In the genomic region with DNA sequence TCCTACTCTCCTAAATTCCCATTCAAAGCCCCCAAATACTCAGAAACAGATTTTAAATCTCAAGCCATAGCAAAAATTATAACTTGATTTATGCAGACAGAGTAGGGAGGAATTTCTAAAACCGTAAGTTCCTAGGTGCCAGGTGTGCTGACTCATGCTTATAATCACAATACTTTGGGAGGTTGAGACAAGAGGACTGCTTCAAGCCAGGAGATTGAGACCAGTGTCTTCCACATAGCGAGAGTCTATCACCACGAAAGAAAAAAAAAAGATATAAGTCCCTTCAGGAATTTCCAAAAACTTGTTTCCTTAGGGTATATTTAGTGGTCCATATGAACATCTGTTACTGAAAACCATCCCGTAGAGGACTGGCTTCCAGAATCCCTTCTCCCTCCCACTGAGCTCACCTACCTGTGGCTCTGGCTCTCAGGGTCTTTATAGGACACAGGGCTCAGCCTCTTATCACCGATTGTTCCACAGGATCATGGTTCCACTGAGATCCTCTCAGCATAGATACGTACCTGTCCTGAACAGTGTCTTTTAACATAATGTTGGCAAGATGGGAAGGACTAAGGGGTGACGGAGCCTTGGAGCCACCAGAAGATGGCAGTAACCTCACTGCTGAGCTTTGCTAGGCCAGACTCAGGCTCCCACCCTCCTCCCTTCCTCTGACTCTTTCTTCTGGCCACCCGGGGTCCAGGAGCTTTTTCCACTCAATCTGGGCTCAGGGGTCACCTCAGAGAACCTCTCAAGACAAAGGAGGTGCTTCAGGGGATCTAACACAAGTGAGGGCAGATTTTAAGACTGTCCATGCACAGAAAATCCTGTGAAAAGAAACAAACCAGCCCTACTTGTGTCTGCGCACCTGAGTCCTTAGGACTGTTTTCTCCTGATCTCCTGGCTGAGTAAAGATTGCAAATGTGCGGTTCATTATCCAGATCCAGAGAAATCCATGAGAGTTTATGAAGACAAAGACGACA, we compare ENCODE assay signal across 11 cellular contexts.
DNase-seq lines count a peak whose midpoint lies in the region; ATAC-seq and TF ChIP-seq lines count a peak whose summit lies in the region.
"Had no signal": no experiment of that assay in that cellular context is flagged by ENCODE, and none has a peak within 500 bp of the region (broad histone marks: within the 10 kb centered on the region; RNA-seq: fewer than 3 reads in every experiment).

No MANE protein-coding gene starts in this region.

- 36 to 44% methylated on average over 11 of the region's 11 CpGs for WGBS in GM23248 (ENCODE audit: low coverage in 1 of 2, low lambda C conversion rate in 2 of 2, missing lambda C conversion rate in 2 of 2), 2 experiments

- H3K4me1 ChIP-seq in GM23248 (ENCODE audit: insufficient read depth) (no peaks in the 10 kb centered on the region), RWPE2 (ENCODE audit: insufficient read depth, poor library complexity, severe bottlenecking) (no peaks in the 10 kb centered on the region)

- H3K9me2 ChIP-seq in GM23248 (ENCODE audit: insufficient read depth) = no peaks in the 10 kb centered on the region

- no peak overlapping the region for H2AFZ ChIP-seq in GM23248

- ATAC-seq in RWPE2 (ENCODE audit: low read depth) = peak; percentile 72
- no peak for ATAC-seq in GM18907 (IDR thresholded peaks at IDR 0.05; ENCODE audit: unreplicated experiment)

- H3K9ac ChIP-seq in GM23248 = no peak overlapping the region

- H3K27me3 ChIP-seq in GM23248 (replicated peaks; ENCODE audit: insufficient read depth) (peaks cover 32% of the 10 kb centered on the region), RWPE2 (ENCODE audit: insufficient read depth, poor library complexity, severe bottlenecking) (no peaks in the 10 kb centered on the region)

- no peaks in the 10 kb centered on the region for H4K20me1 ChIP-seq in GM23248 (ENCODE audit: insufficient read depth)

- H3K9me3 ChIP-seq in GM23248 (ENCODE audit: low read depth) = no peaks in the 10 kb centered on the region
- H3K9me3 ChIP-seq in RWPE2 (ENCODE audit: severe bottlenecking) = peaks cover 3% of the 10 kb centered on the region

- H3K4me3 ChIP-seq in AG10803 (ENCODE audit: low read length) (no peak overlapping the region), GM23248 (no peak overlapping the region), RWPE2 (ENCODE audit: severe bottlenecking) (no peak overlapping the region)
- H3K4me3 ChIP-seq: skin epidermis had no signal

- no peaks in the 10 kb centered on the region for H3K79me2 ChIP-seq in GM23248 (ENCODE audit: insufficient read depth)

- H3K27ac ChIP-seq in GM23248 = no peak overlapping the region
- no peak overlapping the region for H3K27ac ChIP-seq in RWPE2 (ENCODE audit: poor library complexity, severe bottlenecking)
- H3K27ac ChIP-seq: skin epidermis had no signal

- no peak for DNase-seq in AG10803 (ENCODE audit: low read depth)
- peak; percentile 38 for DNase-seq in GM23248
- DNase-seq in RWPE2 (ENCODE audit: low spot score) = no peak
- DNase-seq in germinal center (ENCODE audit: low spot score) = peak; percentile 43
- no peak for DNase-seq in NCI-H146 (lab: John Stamatoyannopoulos, UW)
- no peak for DNase-seq in COLO829 (ENCODE audit: low spot score)
- DNase-seq in NK-92 treated with Interleukin-12 subunit alpha and Interleukin-12 subunit beta, amount 100 ng/mL, for 24 hours (lab: John Stamatoyannopoulos, UW) = no peak
- DNase-seq: activated CD4-positive, alpha-beta T cell treated with anti-CD3 and anti-CD28 coated beads, Interleukin-2, amount 50 U/mL, for 4 hours; central memory CD4-positive, alpha-beta T cell had no signal

- H3K4me2 ChIP-seq in GM23248 (ENCODE audit: unreplicated experiment) = no peak overlapping the region

- TF ChIP-seq CTCF in AG10803 (conservative IDR thresholded peaks at IDR 0.05; ENCODE audit: low read length) (peak; percentile 44), RWPE2 (IDR thresholded peaks at IDR 0.05; ENCODE audit: poor library complexity, severe bottlenecking) (peak; percentile 63)

- H3F3A ChIP-seq in GM23248 (ENCODE audit: insufficient read depth) = no peaks in the 10 kb centered on the region

- H3K36me3 ChIP-seq in GM23248 (ENCODE audit: low read depth) = no peaks in the 10 kb centered on the region
- no peaks in the 10 kb centered on the region for H3K36me3 ChIP-seq in RWPE2 (ENCODE audit: low read depth)

- in situ Hi-C loops in GM23248 (cut with MboI) = no loop called here

Comparison
In these comparisons a context has a peak if more than half of its experiments do, and no peak if none do; other contexts are left out.
1. DNase-seq: peak in GM23248 (single experiment) and germinal center (single experiment); none in AG10803 (single experiment), RWPE2 (single experiment), NCI-H146 (single experiment), COLO829 (single experiment) and NK-92 treated with Interleukin-12 subunit alpha and Interleukin-12 subunit beta, amount 100 ng/mL, for 24 hours (single experiment).